In the genomic region with DNA sequence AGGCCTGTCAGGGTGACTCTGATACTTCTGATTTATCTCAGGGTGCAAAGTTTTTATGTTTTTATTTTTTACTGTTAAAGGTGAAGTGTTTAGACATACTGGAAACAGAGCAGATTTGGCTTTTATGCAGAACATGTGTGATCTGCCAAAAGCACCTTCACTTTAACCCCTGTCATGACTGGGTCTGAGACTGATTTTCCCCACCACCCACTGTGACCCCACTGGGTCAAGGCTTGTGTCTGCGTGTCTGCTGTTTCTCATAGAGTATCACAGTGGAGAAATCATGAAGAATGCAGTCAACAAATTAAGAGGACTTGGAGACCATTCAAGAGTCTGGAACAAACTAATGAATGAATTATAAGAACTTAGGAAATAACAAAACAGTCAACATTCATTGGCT, we compare ENCODE assay signal across 12 cellular contexts.
"Had no signal": no experiment of that assay in that cellular context is flagged by ENCODE, and none has a peak within 500 bp of the region (broad histone marks: within the 10 kb centered on the region; RNA-seq: fewer than 3 reads in every experiment).

No MANE protein-coding gene starts in this region.

- H3K9me3 Mint-ChIP-seq: endodermal cell; naive thymus-derived CD8-positive, alpha-beta T cell had no signal

- H3K36me3 Mint-ChIP-seq: naive thymus-derived CD8-positive, alpha-beta T cell had no signal

- H3K4me2 ChIP-seq: hepatocyte had no signal

- H3K4me3 Mint-ChIP-seq: endodermal cell; naive thymus-derived CD8-positive, alpha-beta T cell had no signal

- H3K79me2 ChIP-seq: hepatocyte had no signal

- H3K27ac ChIP-seq: coronary artery, hepatocyte, neutrophil, psoas muscle, sigmoid colon, tibial artery had no signal

- H3K27ac Mint-ChIP-seq: endodermal cell had no signal

- H3K27me3 ChIP-seq: hepatocyte, neutrophil, sigmoid colon, stomach, tibial artery had no signal

- H3K4me3 ChIP-seq: coronary artery, hepatocyte, mucosa of descending colon, psoas muscle, sigmoid colon, skin epidermis, stomach, tibial artery had no signal

- H2AFZ ChIP-seq: hepatocyte had no signal

- H3K4me1 ChIP-seq: psoas muscle had no signal

- H3K36me3 ChIP-seq: neutrophil, sigmoid colon, stomach, tibial artery had no signal

- H3K9me3 ChIP-seq: mucosa of descending colon, neutrophil, psoas muscle, sigmoid colon, stomach, tibial artery had no signal

- DNase-seq: central memory CD4-positive, alpha-beta T cell; endodermal cell; psoas muscle; sigmoid colon; stomach; tibial artery had no signal
